Comparison of ENCODE assay signal across 7 cellular contexts in genomic region chr20:13357782-13358181, GRCh38.
DNase-seq lines count a peak whose midpoint lies in the region; ATAC-seq and TF ChIP-seq lines count a peak whose summit lies in the region.
"Not testable (repeated sequence)": the region's sequence is repeated elsewhere in the genome, so short reads cannot be mapped to it uniquely, and the experiment has no call there.

No MANE protein-coding gene starts in this region.

- not testable (repeated sequence) for H3K56ac ChIP-seq in H9 (ENCODE audit: insufficient read length, low read depth, low read length)

- H3T11ph ChIP-seq in H9 (ENCODE audit: low read length) = not testable (repeated sequence)

- H3K4me1 Mint-ChIP-seq in H9 = peaks cover 46 to 78% of the 10 kb centered on the region in 2 experiments
- peaks cover 88% of the 10 kb centered on the region for H3K4me1 Mint-ChIP-seq in WTC11
- H3K4me1 Mint-ChIP-seq in endodermal cell = peaks cover 75% of the 10 kb centered on the region
- H3K4me1 Mint-ChIP-seq in neural crest cell = not testable (repeated sequence)

- not testable (repeated sequence) for H2BK120ac ChIP-seq in H9 (ENCODE audit: low read depth, low read length, poor library complexity, severe bottlenecking)

- H2AK5ac ChIP-seq in H9 (ENCODE audit: insufficient read length, low read length) = not testable (repeated sequence)

- not testable (repeated sequence) for ATAC-seq in WTC11

- H3K9ac ChIP-seq in ES-I3 (ENCODE audit: low read depth, low read length) (peak overlapping the region; percentile 34), HUES6 (ENCODE audit: low read length) (peak overlapping the region; percentile 93), iPS-15b (ENCODE audit: low read depth, low read length) (peak overlapping the region; percentile 70)
- H3K9ac ChIP-seq in H9 (ENCODE audit: extremely low read depth, insufficient read length, low read length); endodermal cell (ENCODE audit: extremely low read depth, low read length, poor library complexity, severe bottlenecking): not testable (repeated sequence)

- H2BK20ac ChIP-seq in H9 (ENCODE audit: low read depth, low read length, poor library complexity, severe bottlenecking) = not testable (repeated sequence)

- H3K79me2 ChIP-seq in H9 (ENCODE audit: insufficient read depth, low read length) = not testable (repeated sequence)

- H3K4me1 ChIP-seq in ES-I3 (ENCODE audit: insufficient read depth, low read length) (peaks cover 36% of the 10 kb centered on the region; the same call in 1 of the 2 replicates), HUES6 (ENCODE audit: control insufficient read depth, insufficient read depth, low read length) (peaks cover 45% of the 10 kb centered on the region), endodermal cell (ENCODE audit: control insufficient read depth, insufficient read depth, low read length) (peaks cover 13% of the 10 kb centered on the region), iPS-15b (ENCODE audit: control insufficient read depth, insufficient read depth, low read length) (peaks cover 25% of the 10 kb centered on the region)
- not testable (repeated sequence) for H3K4me1 ChIP-seq in H9 (ENCODE audit: insufficient read depth, low read length)

- no CpG with 5 or more reads among the region's 6 CpGs for WGBS in H9 (ENCODE audit: extremely low coverage, insufficient read length, low lambda C conversion rate)
- WGBS in endodermal cell (ENCODE audit: insufficient coverage in 1 of 2, insufficient read length in 1 of 2), 2 experiments = 61 to 93% methylated on average over 2 to 6 of the region's 6 CpGs

- not testable (repeated sequence) for H3K18ac ChIP-seq in H9 (ENCODE audit: insufficient read length, low read depth, low read length)

- H3K79me1 ChIP-seq in H9 (ENCODE audit: insufficient read depth, low read depth, low read length, poor library complexity, severe bottlenecking) = not testable (repeated sequence)

- DNase-seq in H9 (peak; percentile 67), endodermal cell (peak; percentile 76)
- DNase-seq in WTC11 (ENCODE audit: low spot score); neural crest cell (ENCODE audit: low read depth, low spot score): not testable (repeated sequence)

- H2BK5ac ChIP-seq in H9 (ENCODE audit: insufficient read length, low read length) = not testable (repeated sequence)

- not testable (repeated sequence) for H3K36me3 Mint-ChIP-seq in H9 (ENCODE audit: insufficient read depth in 1 of 3, low read depth in 3 of 3); neural crest cell (ENCODE audit: low read depth)
- H3K36me3 Mint-ChIP-seq in WTC11 (peaks cover 20% of the 10 kb centered on the region), endodermal cell (ENCODE audit: low read depth) (peaks cover 17% of the 10 kb centered on the region)

- H3K4ac ChIP-seq in H9 (ENCODE audit: low read depth, low read length) = not testable (repeated sequence)

- H3K23ac ChIP-seq in H9 (ENCODE audit: insufficient read length, low read depth, low read length) = not testable (repeated sequence)

- POLR2A ChIA-PET in WTC11 (lab: Charles Lee) = not testable (repeated sequence)

- not testable (repeated sequence) for H4K5ac ChIP-seq in H9 (ENCODE audit: insufficient read length, low read depth, low read length)

- not testable (repeated sequence) for H3K27me3 ChIP-seq in H9 (ENCODE audit: insufficient read depth, low read length); HUES6 (ENCODE audit: control insufficient read depth, insufficient read depth, low read length); iPS-15b (ENCODE audit: control insufficient read depth, insufficient read depth, low read length)
- H3K27me3 ChIP-seq in endodermal cell (ENCODE audit: control insufficient read depth, insufficient read depth, low read length, poor library complexity, severe bottlenecking) = peaks cover 22% of the 10 kb centered on the region

- H4K8ac ChIP-seq in H9 (replicated peaks; ENCODE audit: insufficient read length, low read depth, low read length) = not testable (repeated sequence)

- H3K4me3 ChIP-seq in HUES6 (ENCODE audit: low read depth, low read length) (peak overlapping the region; percentile 17), iPS-15b (ENCODE audit: low read depth, low read length) (peak overlapping the region; percentile 47)
- H3K4me3 ChIP-seq in endodermal cell (ENCODE audit: low read length) = not testable (repeated sequence)

- not testable (repeated sequence) for H3K9me3 Mint-ChIP-seq in H9, WTC11, endodermal cell, neural crest cell

- H4K91ac ChIP-seq in H9 (ENCODE audit: insufficient read length, low read depth, low read length) = not testable (repeated sequence)

- not testable (repeated sequence) for H2AFZ ChIP-seq in H9 (ENCODE audit: low read length)

- H3K36me3 ChIP-seq in ES-I3 (ENCODE audit: insufficient read depth, low read length); HUES6 (ENCODE audit: control insufficient read depth, insufficient read depth, low read length); endodermal cell (ENCODE audit: control insufficient read depth, insufficient read depth, low read length); iPS-15b (ENCODE audit: control insufficient read depth, insufficient read depth, low read length): not testable (repeated sequence)

- not testable (repeated sequence) for H2BK12ac ChIP-seq in H9 (ENCODE audit: insufficient read length, low read depth, low read length)

- not testable (repeated sequence) for TF ChIP-seq CTCF in H9 (conservative IDR thresholded peaks at IDR 0.05); WTC11 (IDR thresholded peaks at IDR 0.05); endodermal cell (conservative IDR thresholded peaks at IDR 0.05); neural crest cell (conservative IDR thresholded peaks at IDR 0.05)

- H3K27ac ChIP-seq in H9 (ENCODE audit: insufficient read length, low read depth, low read length); endodermal cell (ENCODE audit: low read depth, low read length): not testable (repeated sequence)
- H3K27ac ChIP-seq in HUES6 (ENCODE audit: low read depth, low read length) = peak overlapping the region; percentile 88

- H3K27me3 Mint-ChIP-seq in H9 (ENCODE audit: low read depth); WTC11 (ENCODE audit: low read depth); neural crest cell (ENCODE audit: low read depth): not testable (repeated sequence)
- peaks cover 30% of the 10 kb centered on the region for H3K27me3 Mint-ChIP-seq in endodermal cell (ENCODE audit: insufficient read depth)

- peak overlapping the region in 2 of 3 experiments; percentile 74 to 94; a peak in 5 of 7 replicates for H3K27ac Mint-ChIP-seq in H9
- H3K27ac Mint-ChIP-seq in WTC11 = peak overlapping the region; percentile 93
- peak overlapping the region; percentile 90 for H3K27ac Mint-ChIP-seq in endodermal cell
- H3K27ac Mint-ChIP-seq in neural crest cell (ENCODE audit: unreplicated experiment) = peak overlapping the region; percentile 44

- H2BK15ac ChIP-seq in H9 (ENCODE audit: low read depth, low read length) = not testable (repeated sequence)

- H3K23me2 ChIP-seq in H9 (ENCODE audit: insufficient read length, low read depth, low read length, poor library complexity, severe bottlenecking) = not testable (repeated sequence)

- H3K4me2 ChIP-seq in H9 (ENCODE audit: insufficient read depth, insufficient read length, low read length) = not testable (repeated sequence)

- CTCF ChIA-PET in WTC11 (lab: Charles Lee) = not testable (repeated sequence)

- H3K4me3 Mint-ChIP-seq in H9 = peak overlapping the region in 1 of 2 experiments; percentile 6; a peak in 2 of 5 replicates
- peak overlapping the region; percentile 57 for H3K4me3 Mint-ChIP-seq in WTC11
- H3K4me3 Mint-ChIP-seq in endodermal cell = peak overlapping the region; percentile 77
- not testable (repeated sequence) for H3K4me3 Mint-ChIP-seq in neural crest cell

- H4K20me1 ChIP-seq in H9 (ENCODE audit: control insufficient read depth, insufficient read depth, insufficient read length) = not testable (repeated sequence)

- not testable (repeated sequence) for H3K14ac ChIP-seq in H9 (ENCODE audit: insufficient read depth, low read length)

- not testable (repeated sequence) for H3K9me3 ChIP-seq in ES-I3 (ENCODE audit: control insufficient read depth, insufficient read depth, low read length); H9 (ENCODE audit: control insufficient read depth, low read depth, low read length); HUES6 (ENCODE audit: control insufficient read depth, insufficient read depth, low read depth, low read length); endodermal cell (ENCODE audit: control insufficient read depth, low read length); iPS-15b (ENCODE audit: control insufficient read depth, insufficient read depth, low read length)
